12 cellular contexts compared by ENCODE assay signal in genomic region chr9:123321874-123322770, GRCh38. TPM values are rescaled to one million over a fixed set of nuclear protein-coding genes. Genes with fewer than 3 reads are reported as not detected.
DNase-seq lines count a peak whose midpoint lies in the region; ATAC-seq and TF ChIP-seq lines count a peak whose summit lies in the region.
"Had no signal": no experiment of that assay in that cellular context is flagged by ENCODE, and none has a peak within 500 bp of the region (broad histone marks: within the 10 kb centered on the region; RNA-seq: fewer than 3 reads in every experiment).

No MANE protein-coding gene starts in this region.

- TF ChIP-seq CTCF in psoas muscle (IDR thresholded peaks at IDR 0.05), result no peak

- H3K36me3 ChIP-seq in psoas muscle (ENCODE audit: insufficient read depth in 1 of 2, low read depth in 1 of 2), result no peaks in the 10 kb centered on the region
- H3K36me3 ChIP-seq: tibial artery had no signal

- H3K27ac Mint-ChIP-seq in activated T-cell treated with anti-CD3 and anti-CD28 coated beads, Interleukin-2, amount 50 U/mL, for 24 hours, result peak overlapping the region; percentile 91
- peak overlapping the region; percentile 94 for H3K27ac Mint-ChIP-seq in T-cell

- WGBS in psoas muscle, 3 donors, result 82 to 87% (median 83%) methylated on average over 6 of the region's 6 CpGs

- H3K4me3 Mint-ChIP-seq in activated T-cell treated with anti-CD3 and anti-CD28 coated beads, Interleukin-2, amount 50 U/mL, for 24 hours, result peak overlapping the region; percentile 39
- peak overlapping the region; percentile 60 to 79 (median 62) for H3K4me3 Mint-ChIP-seq in T-cell

- H3K9me3 ChIP-seq in psoas muscle, result no peaks in the 10 kb centered on the region
- H3K9me3 ChIP-seq: tibial artery had no signal

- ATAC-seq in HG02678 (IDR thresholded peaks at IDR 0.05; ENCODE audit: unreplicated experiment) (peak; percentile 27), T-cell (replicated peaks in 1 of 4) (no peak), psoas muscle (no peak)

- no peaks in the 10 kb centered on the region for H3K9me3 Mint-ChIP-seq in activated T-cell treated with anti-CD3 and anti-CD28 coated beads, Interleukin-2, amount 50 U/mL, for 24 hours
- no peaks in the 10 kb centered on the region for H3K9me3 Mint-ChIP-seq in T-cell

- H3K27me3 ChIP-seq in psoas muscle (ENCODE audit: insufficient read depth in 3 of 3, low read length in 2 of 3), result no peaks in the 10 kb centered on the region
- H3K27me3 ChIP-seq: tibial artery had no signal

- CTCF ChIA-PET in T-cell (lab: Charles Lee), result interaction anchor here in 1 of 2 donors (0.6 to 1.3 kb wide), 7 partner anchors 16 to 486 kb away, joined by 3 to 6 read pairs (median 3); no protein-coding TSS in a partner anchor

- no peaks in the 10 kb centered on the region for H3K27me3 Mint-ChIP-seq in activated T-cell treated with anti-CD3 and anti-CD28 coated beads, Interleukin-2, amount 50 U/mL, for 24 hours
- no peaks in the 10 kb centered on the region for H3K27me3 Mint-ChIP-seq in T-cell

- H3K27ac ChIP-seq in psoas muscle, result peak overlapping the region; percentile 16
- H3K27ac ChIP-seq: tibial artery had no signal

- peaks cover 26% of the 10 kb centered on the region for H3K4me1 ChIP-seq in psoas muscle

- H3K4me1 Mint-ChIP-seq in activated T-cell treated with anti-CD3 and anti-CD28 coated beads, Interleukin-2, amount 50 U/mL, for 24 hours (ENCODE audit: low read depth), result peaks cover 47% of the 10 kb centered on the region
- H3K4me1 Mint-ChIP-seq in T-cell, result peaks cover 29 to 49% (median 42%) of the 10 kb centered on the region in 3 donors

- H3K36me3 Mint-ChIP-seq in activated T-cell treated with anti-CD3 and anti-CD28 coated beads, Interleukin-2, amount 50 U/mL, for 24 hours (ENCODE audit: low read depth), result no peaks in the 10 kb centered on the region
- H3K36me3 Mint-ChIP-seq in T-cell, result no peaks in the 10 kb centered on the region

- H3K4me3 ChIP-seq in psoas muscle, result no peak overlapping the region
- H3K4me3 ChIP-seq: skin epidermis, tibial artery had no signal

- intact Hi-C loops in psoas muscle (cut with DNase I), result no loop called here

- no peak for DNase-seq in activated T-cell treated with anti-CD3 and anti-CD28 coated beads, Interleukin-2, amount 50 U/mL, for 24 hours
- DNase-seq in activated T-cell treated with anti-CD3 and anti-CD28 coated beads for 4 hours, result no peak
- DNase-seq in T-cell, result no peak
- DNase-seq in psoas muscle, result no peak
- DNase-seq in mesenteric fat pad (ENCODE audit: low spot score), result no peak
- DNase-seq in NCI-H748 (lab: John Stamatoyannopoulos, UW; ENCODE audit: unreplicated experiment), result no peak
- no peak for DNase-seq in NCI-H446 treated with DMSO at 0.1 percent for 48 hours (lab: John Stamatoyannopoulos, UW)
- DNase-seq: NCI-H1105 treated with DMSO at 0.1 percent for 48 hours, T1000, tibial artery had no signal

- POLR2A ChIA-PET in T-cell (lab: Charles Lee), result interaction anchor here in 1 of 2 donors (0.6 to 0.8 kb wide), 2 partner anchors 17 to 1090 kb away, joined by 3 to 6 read pairs; no protein-coding TSS in a partner anchor

RNA-seq across cellular contexts. Expression of gene CRB2, which starts 33.9 kb away (rescaled TPM):
- under 1 TPM in 2 of 5 donors, not detected in 3; 0.09 to 0.20 TPM for total RNA-seq in T-cell
- under 1 TPM in 1 of 4 donors, not detected in 3; 0.05 TPM for total RNA-seq in psoas muscle
- polyA plus RNA-seq in psoas muscle, result under 1 TPM in 2 of 3 donors, not detected in 1; 0.01 to 0.03 TPM
- total RNA-seq in mesenteric fat pad, result not detected

RNA-seq across cellular contexts. Expression of gene STRBP, which starts 53.7 kb away (rescaled TPM):
- total RNA-seq in T-cell (10 to 100 TPM; 18.6 to 26.9 (median 20.0) TPM), psoas muscle (1 to 10 TPM; 6.2 to 8.5 (median 7.1) TPM), mesenteric fat pad (8.7 TPM)
- 1 to 10 TPM; 3.8 to 5.6 (median 4.8) TPM for polyA plus RNA-seq in psoas muscle
